11 cellular contexts compared by ENCODE assay signal in the genomic region with DNA sequence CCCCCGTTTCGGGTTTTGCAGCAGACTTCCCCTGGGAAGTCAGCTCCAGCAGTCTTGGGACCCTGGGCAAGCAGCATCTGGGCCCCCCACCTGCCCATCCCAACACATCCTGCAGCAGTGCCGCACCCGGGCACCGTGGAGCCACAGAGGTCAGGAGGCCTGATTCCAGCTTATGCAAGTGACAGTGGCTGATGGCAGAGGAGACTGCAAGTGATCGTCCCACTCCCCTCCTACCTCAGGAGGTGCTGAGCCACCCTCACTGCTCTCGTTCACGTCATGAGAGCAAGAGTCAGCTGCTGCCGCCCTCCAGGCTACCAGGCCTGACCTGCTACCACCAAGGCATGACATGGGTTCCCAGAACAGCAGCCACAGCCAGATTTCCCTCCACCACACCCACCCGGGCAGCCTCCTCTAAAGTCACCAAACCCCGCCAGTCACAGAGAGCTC. TPM values are rescaled to one million over a fixed set of nuclear protein-coding genes. Genes with fewer than 3 reads are reported as not detected.
A peak's percentile ranks its signal among the peaks of the same experiment; 100 is the strongest.
DNase-seq lines count a peak whose midpoint lies in the region; TF ChIP-seq lines count a peak whose summit lies in the region.
"Had no signal": no experiment of that assay in that cellular context is flagged by ENCODE, and none has a peak within 500 bp of the region (broad histone marks: within the 10 kb centered on the region; RNA-seq: fewer than 3 reads in every experiment).

No MANE protein-coding gene starts in this region.

- no peak overlapping the region for H4K5ac ChIP-seq in mesendoderm (ENCODE audit: low read length)

- no peaks in the 10 kb centered on the region for H3K9me3 ChIP-seq in suprapubic skin

- H3K27me3 ChIP-seq in mesendoderm (ENCODE audit: insufficient read depth, low read length, poor library complexity): no peaks in the 10 kb centered on the region
- no peaks in the 10 kb centered on the region for H3K27me3 ChIP-seq in suprapubic skin

- H3K4me3 ChIP-seq in mesendoderm (ENCODE audit: low read length): no peak overlapping the region
- H3K4me3 ChIP-seq in suprapubic skin: no peak overlapping the region

- no peak for TF ChIP-seq POLR2A in suprapubic skin (IDR thresholded peaks at IDR 0.05)

- peak overlapping the region; percentile 64 for H3K56ac ChIP-seq in mesendoderm (ENCODE audit: low read length)

- H3K27ac ChIP-seq in mesendoderm (ENCODE audit: low read depth, low read length): no peak overlapping the region
- peak overlapping the region; percentile 26 for H3K27ac ChIP-seq in suprapubic skin

- no peak overlapping the region for H3K4me2 ChIP-seq in mesendoderm (ENCODE audit: low read length)

- no peak overlapping the region for H2BK15ac ChIP-seq in mesendoderm (replicated peaks; ENCODE audit: low read depth)

- no peak overlapping the region for H3K4me3 Mint-ChIP-seq in activated T-cell treated with anti-CD3 and anti-CD28 coated beads, Interleukin-2, amount 50 U/mL, for 24 hours
- no peak overlapping the region for H3K4me3 Mint-ChIP-seq in activated T-helper 1 cell treated with anti-CD3 and anti-CD28 coated beads, Interleukin-12 subunit alpha, Interleukin-12 subunit beta, Interleukin-2, Interleukin-4 antibody, amounts not matched to agents 30 ng/mL and 10 ng/mL and 1 ng/mL, durations not matched to agents 14 hours and 24 hours and 36 hours

- peaks cover 35% of the 10 kb centered on the region for H3K4me1 Mint-ChIP-seq in activated T-cell treated with anti-CD3 and anti-CD28 coated beads, Interleukin-2, amount 50 U/mL, for 24 hours (ENCODE audit: low read depth)
- peaks cover 39% of the 10 kb centered on the region for H3K4me1 Mint-ChIP-seq in activated T-helper 1 cell treated with anti-CD3 and anti-CD28 coated beads, Interleukin-12 subunit alpha, Interleukin-12 subunit beta, Interleukin-2, Interleukin-4 antibody, amounts not matched to agents 30 ng/mL and 10 ng/mL and 1 ng/mL, durations not matched to agents 14 hours and 24 hours and 36 hours (ENCODE audit: low read depth)

- TF ChIP-seq CTCF in suprapubic skin (IDR thresholded peaks at IDR 0.05): no peak
- TF ChIP-seq CTCF in GM20000 (IDR thresholded peaks at IDR 0.05; ENCODE audit: extremely low read depth, missing control alignments): no peak

- no peak for DNase-seq in activated T-cell treated with anti-CD3 and anti-CD28 coated beads, Interleukin-2, amount 50 U/mL, for 24 hours
- DNase-seq in activated T-cell treated with anti-CD3 and anti-CD28 coated beads, Interleukin-2, amount 50 U/mL, for 48 hours: no peak
- no peak for DNase-seq in activated T-helper 1 cell treated with anti-CD3 and anti-CD28 coated beads, Interleukin-12 subunit alpha, Interleukin-12 subunit beta, Interleukin-2, Interleukin-4 antibody, amounts not matched to agents 30 ng/mL and 10 ng/mL and 1 ng/mL, durations not matched to agents 14 hours and 24 hours and 36 hours (ENCODE audit: low spot score)
- DNase-seq in mesendoderm (no peak), suprapubic skin (ENCODE audit: low spot score in 2 of 2) (no peak), occipital lobe (lab: John Stamatoyannopoulos, UW) (no peak), GDM1 (lab: John Stamatoyannopoulos, UW) (no peak), GM20000 (ENCODE audit: low spot score) (no peak)
- DNase-seq: Kasumi-1, NCI-H524 treated with DMSO at 0.1 percent for 48 hours, T-helper 2 cell had no signal

- no peak for TF ChIP-seq EP300 in suprapubic skin (IDR thresholded peaks at IDR 0.05)

- peaks cover 4% of the 10 kb centered on the region for H3K4me1 ChIP-seq in mesendoderm (ENCODE audit: control insufficient read depth, low read depth, low read length)
- peaks cover 22% of the 10 kb centered on the region for H3K4me1 ChIP-seq in suprapubic skin

- H3K18ac ChIP-seq in mesendoderm (ENCODE audit: low read length): no peak overlapping the region

- no CpG with 5 or more reads among the region's 11 CpGs for WGBS in mesendoderm (ENCODE audit: extremely low coverage, insufficient coverage, low lambda C conversion rate)
- 58% methylated on average over 5 of the region's 11 CpGs for WGBS in suprapubic skin

- H3K9me3 Mint-ChIP-seq in activated T-cell treated with anti-CD3 and anti-CD28 coated beads, Interleukin-2, amount 50 U/mL, for 24 hours: no peaks in the 10 kb centered on the region
- H3K9me3 Mint-ChIP-seq in activated T-helper 1 cell treated with anti-CD3 and anti-CD28 coated beads, Interleukin-12 subunit alpha, Interleukin-12 subunit beta, Interleukin-2, Interleukin-4 antibody, amounts not matched to agents 30 ng/mL and 10 ng/mL and 1 ng/mL, durations not matched to agents 14 hours and 24 hours and 36 hours: no peaks in the 10 kb centered on the region

- H3K36me3 ChIP-seq in mesendoderm (ENCODE audit: control insufficient read depth, insufficient read depth, low read length) (no peaks in the 10 kb centered on the region), suprapubic skin (peaks cover 30% of the 10 kb centered on the region)

- no peak overlapping the region for H3K23ac ChIP-seq in mesendoderm (ENCODE audit: low read length)

- H2BK120ac ChIP-seq in mesendoderm (ENCODE audit: low read depth, low read length): no peak overlapping the region

- H4K8ac ChIP-seq in mesendoderm (ENCODE audit: low read depth, low read length): no peak overlapping the region

- H2BK5ac ChIP-seq in mesendoderm (ENCODE audit: low read length): no peak overlapping the region

- peaks cover 89% of the 10 kb centered on the region for H3K36me3 Mint-ChIP-seq in activated T-cell treated with anti-CD3 and anti-CD28 coated beads, Interleukin-2, amount 50 U/mL, for 24 hours (ENCODE audit: low read depth)
- peaks cover 32% of the 10 kb centered on the region for H3K36me3 Mint-ChIP-seq in activated T-helper 1 cell treated with anti-CD3 and anti-CD28 coated beads, Interleukin-12 subunit alpha, Interleukin-12 subunit beta, Interleukin-2, Interleukin-4 antibody, amounts not matched to agents 30 ng/mL and 10 ng/mL and 1 ng/mL, durations not matched to agents 14 hours and 24 hours and 36 hours (ENCODE audit: low read depth)

- H3K9ac ChIP-seq in mesendoderm (ENCODE audit: low read length): no peak overlapping the region

- H3K27ac Mint-ChIP-seq in activated T-cell treated with anti-CD3 and anti-CD28 coated beads, Interleukin-2, amount 50 U/mL, for 24 hours: peak overlapping the region; percentile 34
- peak overlapping the region; percentile 49 for H3K27ac Mint-ChIP-seq in activated T-helper 1 cell treated with anti-CD3 and anti-CD28 coated beads, Interleukin-12 subunit alpha, Interleukin-12 subunit beta, Interleukin-2, Interleukin-4 antibody, amounts not matched to agents 30 ng/mL and 10 ng/mL and 1 ng/mL, durations not matched to agents 14 hours and 24 hours and 36 hours

- H3K4ac ChIP-seq in mesendoderm (ENCODE audit: low read depth, low read length): no peak overlapping the region

- no peak overlapping the region for H2AK5ac ChIP-seq in mesendoderm (ENCODE audit: low read length)

- intact Hi-C loops in activated T-helper 1 cell treated with anti-CD3 and anti-CD28 coated beads, Interleukin-12 subunit alpha, Interleukin-12 subunit beta, Interleukin-2, Interleukin-4 antibody, amounts not matched to agents 30 ng/mL and 10 ng/mL and 1 ng/mL, durations not matched to agents 14 hours and 24 hours and 36 hours (cut with micrococcal nuclease): no loop called here

- peaks cover 4% of the 10 kb centered on the region for H3K79me2 ChIP-seq in mesendoderm (ENCODE audit: control insufficient read depth, insufficient read depth, low read length)

- no peaks in the 10 kb centered on the region for H3K27me3 Mint-ChIP-seq in activated T-cell treated with anti-CD3 and anti-CD28 coated beads, Interleukin-2, amount 50 U/mL, for 24 hours
- H3K27me3 Mint-ChIP-seq in activated T-helper 1 cell treated with anti-CD3 and anti-CD28 coated beads, Interleukin-12 subunit alpha, Interleukin-12 subunit beta, Interleukin-2, Interleukin-4 antibody, amounts not matched to agents 30 ng/mL and 10 ng/mL and 1 ng/mL, durations not matched to agents 14 hours and 24 hours and 36 hours (ENCODE audit: insufficient read depth): no peaks in the 10 kb centered on the region

- H3K79me1 ChIP-seq in mesendoderm (ENCODE audit: low read length): peaks cover 14% of the 10 kb centered on the region

RNA-seq across cellular contexts. Expression of gene COX7A2L, which starts 18.2 kb away (rescaled TPM):
- total RNA-seq in activated T-helper 1 cell treated with anti-CD3 and anti-CD28 coated beads, Interleukin-12 subunit alpha, Interleukin-12 subunit beta, Interleukin-2, Interleukin-4 antibody, amounts not matched to agents 30 ng/mL and 10 ng/mL and 1 ng/mL, durations not matched to agents 14 hours and 24 hours and 36 hours: 83.3 and 84.7 TPM in 2 replicates
- polyA plus RNA-seq in mesendoderm (2013, experiment 1 of 2): 65.4 TPM
- 64.9 TPM for polyA plus RNA-seq in mesendoderm (2013, experiment 2 of 2)
- total RNA-seq in suprapubic skin (100 to 1,000 TPM in 2 of 4 donors, 10 to 100 TPM in 2; 69.3 to 112 (median 99.0) TPM), occipital lobe (145 TPM)
